In genomic region chr12:131530427-131530826, GRCh38 we compare ENCODE assay signal across 18 cellular contexts.
DNase-seq lines count a peak whose midpoint lies in the region; ATAC-seq and TF ChIP-seq lines count a peak whose summit lies in the region.
"Had no signal": no experiment of that assay in that cellular context is flagged by ENCODE, and none has a peak within 500 bp of the region (broad histone marks: within the 10 kb centered on the region; RNA-seq: fewer than 3 reads in every experiment).

No MANE protein-coding gene starts in this region.

- TF ChIP-seq CTCF in gastrocnemius medialis (IDR thresholded peaks at IDR 0.05 in 4 of 5, conservative IDR thresholded peaks at IDR 0.05 in 1 of 5) (no peak), PC-9 (conservative IDR thresholded peaks at IDR 0.05) (no peak)

- in situ Hi-C loops in gastrocnemius medialis (cut with MboI; ENCODE audit: low sequenced_read_pairs in 4 of 4), result no loop called here

- BruUV-seq in PC-9 (replicated peaks; lab: Mats Ljungman, UMichigan), result no TSS peak

- no peaks in the 10 kb centered on the region for H3K36me3 ChIP-seq in gastrocnemius medialis
- no peaks in the 10 kb centered on the region for H3K36me3 ChIP-seq in PC-9 (ENCODE audit: low read depth)
- H3K36me3 ChIP-seq: BLaER1 had no signal

- no peaks in the 10 kb centered on the region for H3K9me3 ChIP-seq in gastrocnemius medialis
- no peaks in the 10 kb centered on the region; the same call in 1 of the 2 replicates for H3K9me3 ChIP-seq in PC-9 (ENCODE audit: insufficient read depth, low read depth)

- intact Hi-C loops in gastrocnemius medialis (cut with DNase I; ENCODE audit: low total_unique reads), result no loop called here
- intact Hi-C loops in PC-9 (cut with micrococcal nuclease; ENCODE audit: unreplicated experiment), result no loop called here

- CTCF ChIA-PET in PC-9 (lab: Charles Lee), result no interaction called here

- no peak overlapping the region for H2AFZ ChIP-seq in PC-9
- H2AFZ ChIP-seq: GM23248 had no signal

- H3F3A ChIP-seq in PC-9 (ENCODE audit: insufficient read depth, low read depth), result no peaks in the 10 kb centered on the region

- H3K27ac ChIP-seq in gastrocnemius medialis (no peak overlapping the region), PC-9 (no peak overlapping the region)
- H3K27ac ChIP-seq: BLaER1, GM23248 had no signal

- no peaks in the 10 kb centered on the region for H4K20me1 ChIP-seq in PC-9 (ENCODE audit: insufficient read depth)
- H4K20me1 ChIP-seq: BLaER1 had no signal

- H3K4me1 ChIP-seq in gastrocnemius medialis (no peaks in the 10 kb centered on the region), PC-9 (replicated peaks; ENCODE audit: insufficient read depth) (no peaks in the 10 kb centered on the region)

- H3K79me2 ChIP-seq in PC-9 (ENCODE audit: low read depth), result no peaks in the 10 kb centered on the region

- ATAC-seq in gastrocnemius medialis, result peak; percentile 27 to 61
- ATAC-seq in HG03342 (IDR thresholded peaks at IDR 0.05; ENCODE audit: unreplicated experiment), result no peak
- ATAC-seq: Panc1, Right ventricle myocardium inferior had no signal

- TF ChIP-seq POLR2A in gastrocnemius medialis (IDR thresholded peaks at IDR 0.05), result no peak

- POLR2A ChIA-PET in PC-9 (lab: Charles Lee; ENCODE audit: unreplicated experiment), result no interaction called here

- H3K4me3 ChIP-seq in gastrocnemius medialis (no peak overlapping the region), PC-9 (no peak overlapping the region)
- H3K4me3 ChIP-seq: BLaER1, GM23248 had no signal

- no peaks in the 10 kb centered on the region for H3K9me2 ChIP-seq in PC-9 (ENCODE audit: insufficient read depth)

- peaks cover 0 to 4% (median 0%) of the 10 kb centered on the region in 3 donors for H3K27me3 ChIP-seq in gastrocnemius medialis
- peaks cover 96% of the 10 kb centered on the region for H3K27me3 ChIP-seq in PC-9 (ENCODE audit: insufficient read depth, low read depth)
- H3K27me3 ChIP-seq: BLaER1 had no signal

- no peak overlapping the region for H3K4me2 ChIP-seq in PC-9
- H3K4me2 ChIP-seq: BLaER1 had no signal

- DNase-seq in DMS79 treated with DMSO at 0.1 percent for 48 hours (lab: John Stamatoyannopoulos, UW), result peak; percentile 3
- no peak for DNase-seq in DMS79 (lab: John Stamatoyannopoulos, UW)
- DNase-seq in NCI-H1694 (lab: John Stamatoyannopoulos, UW), result peak; percentile 83
- DNase-seq in central memory CD4-positive, alpha-beta T cell, result peak; percentile 21
- DNase-seq in gastrocnemius medialis, result no peak
- no peak for DNase-seq in PC-9
- DNase-seq in GM19238 (ENCODE audit: insufficient read length, low spot score), result no peak
- DNase-seq: 8988T, DMS153, GM23248, HCEC 1CT, NCI-H1417 treated with DMSO at 0.1 percent for 48 hours, NCI-H2081, T1000 had no signal

Comparison
In these comparisons a context has a peak if more than half of its experiments do, and no peak if none do; other contexts are left out.
1. DNase-seq: peak in DMS79 treated with DMSO at 0.1 percent for 48 hours (single experiment), NCI-H1694 (single experiment) and central memory CD4-positive, alpha-beta T cell (single experiment); none in DMS79 (single experiment), gastrocnemius medialis (0 of 2), PC-9 (0 of 2) and GM19238 (single experiment).